Comparison of ENCODE assay signal across 28 cellular contexts in the genomic region with DNA sequence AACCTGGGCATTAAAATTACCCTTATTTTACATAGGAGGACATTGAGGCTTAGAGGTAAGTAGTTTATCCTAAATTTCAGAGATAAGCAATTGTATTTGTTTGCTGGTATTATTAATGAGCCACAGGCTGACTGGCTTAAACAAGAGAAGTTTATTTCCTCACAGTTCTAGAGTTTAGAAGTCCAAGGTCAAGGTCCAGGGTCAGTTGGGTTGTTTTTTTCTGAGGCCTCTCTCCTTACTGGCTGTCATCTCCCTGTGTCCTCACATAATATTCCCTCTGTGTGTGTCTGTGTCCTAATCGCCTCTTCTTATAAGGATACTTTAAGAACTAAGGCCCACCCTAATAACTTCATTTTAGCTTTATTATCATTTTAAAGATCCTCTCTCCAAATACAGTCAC.
"Had no signal": no experiment of that assay in that cellular context is flagged by ENCODE, and none has a peak within 500 bp of the region (broad histone marks: within the 10 kb centered on the region; RNA-seq: fewer than 3 reads in every experiment).

No MANE protein-coding gene starts in this region.

- DNase-seq: caudate nucleus; cerebellar nuclear complex; cortex of kidney; effector CD4-positive, alpha-beta T cell; foreskin fibroblast; head of caudate nucleus; hippocampal formation; left colon; lower lobe of right lung; naive thymus-derived CD8-positive, alpha-beta T cell; nephron progenitor cell; occipital lobe; ovary; posterior cingulate gyrus; stimulated activated CD4-positive, alpha-beta T cell treated with anti-CD3 and anti-CD28 coated beads, Interleukin-2, amount 100 ng/mL, for 24 hours; stimulated activated CD4-positive, alpha-beta T cell treated with anti-CD3 and anti-CD28 coated beads, Interleukin-4, amount 100 ng/mL, for 24 hours; stimulated activated naive CD8-positive, alpha-beta T cell treated with anti-CD3 and anti-CD28 coated beads, Interleukin-15, Interleukin-2, amounts not matched to agents 100 U/mL and 50 U/mL, for 24 hours; substantia nigra; testis had no signal

- H3K4me1 ChIP-seq: gastrocnemius medialis, lower lobe of right lung, psoas muscle, testis, tibial nerve, upper lobe of left lung had no signal

- H3K27me3 ChIP-seq: gastrocnemius medialis, ovary, testis, tibial nerve, upper lobe of left lung had no signal

- H3K4me3 ChIP-seq: gastrocnemius medialis, lower lobe of right lung, ovary, psoas muscle, testis, tibial nerve, upper lobe of left lung had no signal

- FAIRE-seq: islet of Langerhans, urothelium cell line had no signal

- H3K27ac ChIP-seq: lower lobe of right lung, ovary, psoas muscle, testis, tibial nerve, upper lobe of left lung had no signal

- H3K9me3 ChIP-seq: gastrocnemius medialis, lower lobe of right lung, ovary, psoas muscle, testis, tibial nerve, upper lobe of left lung had no signal

- H3K36me3 ChIP-seq: gastrocnemius medialis, lower lobe of right lung, ovary, tibial nerve, upper lobe of left lung had no signal

- ATAC-seq: esophagus mucosa; left colon; naive thymus-derived CD8-positive, alpha-beta T cell; psoas muscle; sciatic nerve; stimulated activated effector memory CD8-positive, alpha-beta T cell treated with anti-CD3 and anti-CD28 coated beads, Interleukin-12 subunit alpha, Interleukin-12 subunit beta, amount 100 ng/mL, for 72 hours; stimulated activated naive CD8-positive, alpha-beta T cell treated with anti-CD3 and anti-CD28 coated beads, Interleukin-15, Interleukin-2, amounts not matched to agents 100 U/mL and 50 U/mL, for 24 hours had no signal
